ENCODE assay signal across 7 cellular contexts in the genomic region with DNA sequence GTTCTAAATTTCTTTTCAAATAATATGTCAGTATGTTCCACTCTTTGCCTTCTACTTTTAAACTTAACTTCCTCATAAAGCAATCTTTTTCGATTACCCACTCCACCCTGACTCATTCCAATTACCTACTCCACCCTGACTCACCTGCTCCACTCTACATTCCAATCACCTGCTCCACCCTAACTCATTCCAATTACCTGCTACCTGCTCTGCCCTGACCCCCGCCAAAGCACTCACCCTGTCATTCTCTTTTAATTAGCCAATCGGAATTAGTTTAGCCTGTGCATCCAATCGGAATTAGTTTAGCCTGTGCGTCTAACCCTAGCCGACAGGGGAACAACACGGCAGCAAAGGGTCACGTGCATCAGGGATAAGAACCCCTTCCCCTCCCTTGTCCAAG. TPM values are rescaled to one million over a fixed set of nuclear protein-coding genes. Genes with fewer than 3 reads are reported as not detected.
DNase-seq lines count a peak whose midpoint lies in the region; ATAC-seq, FAIRE-seq and TF ChIP-seq lines count a peak whose summit lies in the region.
"Not testable (repeated sequence)": the region's sequence is repeated elsewhere in the genome, so short reads cannot be mapped to it uniquely, and the experiment has no call there.

No MANE protein-coding gene starts in this region.

- not testable (repeated sequence) for H3K4me3 ChIP-seq in bronchial epithelial cell (ENCODE audit: low read depth, low read length); HepG2 (replicated peaks in 1 of 3; ENCODE audit: insufficient read depth in 1 of 3, low read depth in 2 of 3, low read length in 3 of 3)

- not testable (repeated sequence) for H3K27me3 Mint-ChIP-seq in HFFc6 (ENCODE audit: insufficient read depth); activated naive CD8-positive, alpha-beta T cell; stimulated activated naive B cell treated with anti-CD40 and anti-IgM and Interleukin-4, amounts not matched to agents 10 μg/mL and 1 μg/mL and 100 μg/mL, for 72 hours

- H3K36me3 Mint-ChIP-seq in HFFc6 (ENCODE audit: low read depth), result peaks cover 34% of the 10 kb centered on the region
- peaks cover 25% of the 10 kb centered on the region for H3K36me3 Mint-ChIP-seq in activated naive CD8-positive, alpha-beta T cell
- H3K36me3 Mint-ChIP-seq in stimulated activated naive B cell treated with anti-CD40 and anti-IgM and Interleukin-4, amounts not matched to agents 10 μg/mL and 1 μg/mL and 100 μg/mL, for 72 hours, result peaks cover 35 to 49% of the 10 kb centered on the region in 2 donors

- in situ Hi-C loops in HepG2 (cut with HindIII; ENCODE audit: extremely low pct_ligation_motif_present, low pct_unique_long_range_greater_than_20kb), result not testable (repeated sequence)

- ATAC-seq in esophagus mucosa, result peak; percentile 60
- not testable (repeated sequence) for ATAC-seq in HepG2; stimulated activated naive B cell treated with anti-CD40 and anti-IgM and Interleukin-4, amounts not matched to agents 10 μg/mL and 1 μg/mL and 100 μg/mL, for 72 hours (replicated peaks)

- not testable (repeated sequence) for TF ChIP-seq CTCF in HFFc6 (IDR thresholded peaks at IDR 0.05); RWPE1 (conservative IDR thresholded peaks at IDR 0.05; ENCODE audit: low read depth); bronchial epithelial cell (IDR thresholded peaks at IDR 0.05; ENCODE audit: insufficient read depth, low read length, severe bottlenecking); HepG2 (CRISPR knock-in tag; IDR thresholded peaks at IDR 0.05)

- TF ChIP-seq EP300 in HepG2 (IDR thresholded peaks at IDR 0.05; ENCODE audit: low read depth in 2 of 2, low read length in 2 of 2); HepG2 (CRISPR knock-in tag; IDR thresholded peaks at IDR 0.05; ENCODE audit: borderline replicate concordance): not testable (repeated sequence)

- not testable (repeated sequence) for DNase-seq in HFFc6; HepG2 (ENCODE audit: low spot score); stimulated activated naive B cell treated with anti-CD40 and anti-IgM and Interleukin-4, amounts not matched to agents 10 μg/mL and 1 μg/mL and 100 μg/mL, for 72 hours
- DNase-seq in RWPE1 (ENCODE audit: low spot score), result peak; percentile 27
- DNase-seq in bronchial epithelial cell (ENCODE audit: low read depth), result peak; percentile 66

- H3K27me3 ChIP-seq in bronchial epithelial cell (ENCODE audit: control insufficient read depth, insufficient read depth, low read length); HepG2 (ENCODE audit: control insufficient read depth in 1 of 2, insufficient read depth in 2 of 2, low read length in 2 of 2): not testable (repeated sequence)

- H3K79me2 ChIP-seq in HepG2 (ENCODE audit: insufficient read depth, low read length), result peaks cover 99% of the 10 kb centered on the region

- not testable (repeated sequence) for H3K9me3 Mint-ChIP-seq in HFFc6; stimulated activated naive B cell treated with anti-CD40 and anti-IgM and Interleukin-4, amounts not matched to agents 10 μg/mL and 1 μg/mL and 100 μg/mL, for 72 hours
- H3K9me3 Mint-ChIP-seq in activated naive CD8-positive, alpha-beta T cell (ENCODE audit: low read depth), result peaks cover 11% of the 10 kb centered on the region

- not testable (repeated sequence) for H3K36me3 ChIP-seq in bronchial epithelial cell (ENCODE audit: control insufficient read depth, insufficient read depth, low read length)
- peaks cover 15 to 25% of the 10 kb centered on the region in 2 experiments; a peak in 4 of 5 replicates for H3K36me3 ChIP-seq in HepG2 (replicated peaks in 1 of 2; ENCODE audit: control insufficient read depth in 1 of 2, insufficient read depth in 2 of 2, low read length in 2 of 2)

- H4K20me1 ChIP-seq in HepG2 (ENCODE audit: insufficient read depth, low read length), result peaks cover 83% of the 10 kb centered on the region

- H3K27ac Mint-ChIP-seq in HFFc6, result peak overlapping the region; percentile 97
- H3K27ac Mint-ChIP-seq in activated naive CD8-positive, alpha-beta T cell, result peak overlapping the region; percentile 46
- H3K27ac Mint-ChIP-seq in stimulated activated naive B cell treated with anti-CD40 and anti-IgM and Interleukin-4, amounts not matched to agents 10 μg/mL and 1 μg/mL and 100 μg/mL, for 72 hours, result peak overlapping the region; percentile 43

- WGBS in HepG2 (ENCODE audit: low lambda C conversion rate), result 97% methylated on average over 8 of the region's 8 CpGs

- not testable (repeated sequence) for FAIRE-seq in bronchial epithelial cell (lab: Jason Lieb, UNC); HepG2 (lab: Jason Lieb, UNC)

- not testable (repeated sequence) for H3K27ac ChIP-seq in RWPE1; HepG2 (ENCODE audit: extremely low read length, insufficient read depth, low read length)

- not testable (repeated sequence) for H3K4me2 ChIP-seq in HepG2 (ENCODE audit: low read depth, low read length)

- H3K9ac ChIP-seq in HepG2 (ENCODE audit: insufficient read depth, low read depth, low read length), result not testable (repeated sequence)

- H2AFZ ChIP-seq in HepG2 (ENCODE audit: low read length), result not testable (repeated sequence)

- intact Hi-C loops in HepG2 (cut with micrococcal nuclease; ENCODE audit: unreplicated experiment), result not testable (repeated sequence)

- BruUV-seq in HepG2 (replicated peaks; lab: Mats Ljungman, UMichigan), result not testable (repeated sequence)

- not testable (repeated sequence) for TF ChIP-seq POLR2A in HepG2 (IDR thresholded peaks at IDR 0.05; ENCODE audit: insufficient read depth in 1 of 2, low read depth in 2 of 2, low read length in 2 of 2)

- POLR2A ChIA-PET in RWPE1 (lab: Yijun Ruan, JAX; ENCODE audit: low non-redundant PET); HepG2 (lab: Yijun Ruan, JAX): not testable (repeated sequence)

- CTCF ChIA-PET in RWPE1 (lab: Yijun Ruan, JAX); HepG2 (lab: Yijun Ruan, JAX; ENCODE audit: low intra/inter-chr PET ratio, low total read pairs): not testable (repeated sequence)

- H3K4me3 Mint-ChIP-seq in HFFc6, result peak overlapping the region; percentile 50; the same call in 1 of the 2 replicates
- H3K4me3 Mint-ChIP-seq in activated naive CD8-positive, alpha-beta T cell, result peak overlapping the region; percentile 14
- not testable (repeated sequence) for H3K4me3 Mint-ChIP-seq in stimulated activated naive B cell treated with anti-CD40 and anti-IgM and Interleukin-4, amounts not matched to agents 10 μg/mL and 1 μg/mL and 100 μg/mL, for 72 hours

- peaks cover 35% of the 10 kb centered on the region for H3K4me1 Mint-ChIP-seq in HFFc6 (ENCODE audit: low read depth)
- H3K4me1 Mint-ChIP-seq in activated naive CD8-positive, alpha-beta T cell (ENCODE audit: low read depth), result peaks cover 37% of the 10 kb centered on the region
- peaks cover 21 to 57% of the 10 kb centered on the region in 2 donors for H3K4me1 Mint-ChIP-seq in stimulated activated naive B cell treated with anti-CD40 and anti-IgM and Interleukin-4, amounts not matched to agents 10 μg/mL and 1 μg/mL and 100 μg/mL, for 72 hours

- H3K9me3 ChIP-seq in HepG2 (ENCODE audit: low read length), result not testable (repeated sequence)

- not testable (repeated sequence) for TF ChIP-seq RAD21 in HepG2 (CRISPR knock-in tag; IDR thresholded peaks at IDR 0.05)

- peaks cover 59% of the 10 kb centered on the region for H3K4me1 ChIP-seq in HepG2 (ENCODE audit: insufficient read depth, low read length)

TF ChIP-seq in HepG2, 621 proteins besides CTCF, POLR2A, EP300 and RAD21 (continues in another document):
- 0 out of 2 replicates have a peak, but pooled peaks have one; percentile 4 for TF ChIP-seq ZNF501 (CRISPR knock-in tag; IDR thresholded peaks at IDR 0.05)
- peak; percentile 79 for TF ChIP-seq JUNB (CRISPR knock-in tag; IDR thresholded peaks at IDR 0.05; ENCODE audit: borderline replicate concordance)
- 0 out of 2 replicates have a peak, but pooled peaks have one; percentile 24 for TF ChIP-seq BRD4 (CRISPR knock-in tag; IDR thresholded peaks at IDR 0.05)
- TF ChIP-seq ZMYM4 (CRISPR knock-in tag; IDR thresholded peaks at IDR 0.05), result 0 out of 2 replicates have a peak, but pooled peaks have one; percentile 12
- TF ChIP-seq POLR2G (IDR thresholded peaks at IDR 0.05; ENCODE audit: low read depth, low read length), result 0 out of 2 replicates have a peak, but pooled peaks have one; percentile 16

RNA-seq across cellular contexts. Expression of gene AP4S1, which starts 59.6 kb away (rescaled TPM):
- 10 to 100 TPM in 1 of 6 experiments, 1 to 10 TPM in 5; 6.5 to 10.0 (median 7.5) TPM for total RNA-seq in HFFc6 (2021; fragmentation: NEBNext Ultra II Directional; extraction: Animal tissue kit (Norgen Biotek cat#: 25700))
- total RNA-seq in bronchial epithelial cell, result 1.8 and 2.8 TPM in 2 replicates
- 5.1 TPM for total RNA-seq in esophagus mucosa
- 21.1 and 22.4 TPM in 2 replicates for total RNA-seq in HepG2 (2016; rRNA removed; fragmentation: Illumina TruSeq; extraction: Trizol)
- total RNA-seq in HepG2 (2016; cell fraction: cytosol; rRNA removed; fragmentation: Illumina TruSeq; extraction: Trizol; ENCODE audit: low read depth), result 13.0 and 13.5 TPM in 2 replicates
- total RNA-seq in HepG2 (2016; cell fraction: insoluble cytoplasmic fraction; rRNA removed; fragmentation: Illumina TruSeq; extraction: Trizol), result 20.7 and 22.3 TPM in 2 replicates
- total RNA-seq in HepG2 (2016; cell fraction: membrane; rRNA removed; fragmentation: Illumina TruSeq; extraction: Trizol), result 18.6 and 18.9 TPM in 2 replicates
- total RNA-seq in HepG2 (2016; cell fraction: nucleus; rRNA removed; fragmentation: Illumina TruSeq; extraction: Trizol), result 16.1 and 23.9 TPM in 2 replicates
- polyA plus RNA-seq in HepG2 (2011; rRNA removed), result 3.9 and 4.2 TPM in 2 replicates
- polyA plus RNA-seq in HepG2 (2011; cell fraction: cytosol; rRNA removed), result 2.7 and 4.3 TPM in 2 replicates
- 4.0 and 5.7 TPM in 2 replicates for polyA plus RNA-seq in HepG2 (2011; cell fraction: nucleus; rRNA removed)
- polyA plus RNA-seq in HepG2 (2012), result 8.4 and 10.9 TPM in 2 replicates
- polyA plus RNA-seq in HepG2 (2016; cell fraction: cytosol; fragmentation: Illumina TruSeq; extraction: Trizol; ENCODE audit: low read depth), result 12.3 and 14.0 TPM in 2 replicates
- polyA plus RNA-seq in HepG2 (2016; cell fraction: insoluble cytoplasmic fraction; fragmentation: Illumina TruSeq; extraction: Trizol; ENCODE audit: low read depth), result 22.9 and 29.9 TPM in 2 replicates
- polyA plus RNA-seq in HepG2 (2016; cell fraction: membrane; fragmentation: Illumina TruSeq; extraction: Trizol; ENCODE audit: low read depth), result 16.3 and 16.6 TPM in 2 replicates
- polyA plus RNA-seq in HepG2 (2016; cell fraction: nucleus; fragmentation: Illumina TruSeq; extraction: Trizol; ENCODE audit: insufficient read depth, low read depth), result 18.7 and 24.5 TPM in 2 replicates
- 5.4 and 7.3 TPM in 2 replicates for polyA minus RNA-seq in HepG2 (2011; rRNA and poly(A)+ RNA removed; ENCODE audit: low replicate concordance)
- polyA minus RNA-seq in HepG2 (2011; cell fraction: cytosol; rRNA and poly(A)+ RNA removed), result 3.7 and 4.5 TPM in 2 replicates
- polyA minus RNA-seq in HepG2 (2011; cell fraction: nucleus; rRNA and poly(A)+ RNA removed), result 13.8 and 15.0 TPM in 2 replicates

Comparison
In these comparisons a context has a peak if more than half of its experiments do, and no peak if none do; other contexts are left out.
1. H3K27ac Mint-ChIP-seq: peak in every context shown above with its lines; median percentile 97 in HFFc6; 46 in activated naive CD8-positive, alpha-beta T cell; 43 in stimulated activated naive B cell treated with anti-CD40 and anti-IgM and Interleukin-4, amounts not matched to agents 10 μg/mL and 1 μg/mL and 100 μg/mL, for 72 hours.